1 cellular context compared by ENCODE assay signal in the genomic region with DNA sequence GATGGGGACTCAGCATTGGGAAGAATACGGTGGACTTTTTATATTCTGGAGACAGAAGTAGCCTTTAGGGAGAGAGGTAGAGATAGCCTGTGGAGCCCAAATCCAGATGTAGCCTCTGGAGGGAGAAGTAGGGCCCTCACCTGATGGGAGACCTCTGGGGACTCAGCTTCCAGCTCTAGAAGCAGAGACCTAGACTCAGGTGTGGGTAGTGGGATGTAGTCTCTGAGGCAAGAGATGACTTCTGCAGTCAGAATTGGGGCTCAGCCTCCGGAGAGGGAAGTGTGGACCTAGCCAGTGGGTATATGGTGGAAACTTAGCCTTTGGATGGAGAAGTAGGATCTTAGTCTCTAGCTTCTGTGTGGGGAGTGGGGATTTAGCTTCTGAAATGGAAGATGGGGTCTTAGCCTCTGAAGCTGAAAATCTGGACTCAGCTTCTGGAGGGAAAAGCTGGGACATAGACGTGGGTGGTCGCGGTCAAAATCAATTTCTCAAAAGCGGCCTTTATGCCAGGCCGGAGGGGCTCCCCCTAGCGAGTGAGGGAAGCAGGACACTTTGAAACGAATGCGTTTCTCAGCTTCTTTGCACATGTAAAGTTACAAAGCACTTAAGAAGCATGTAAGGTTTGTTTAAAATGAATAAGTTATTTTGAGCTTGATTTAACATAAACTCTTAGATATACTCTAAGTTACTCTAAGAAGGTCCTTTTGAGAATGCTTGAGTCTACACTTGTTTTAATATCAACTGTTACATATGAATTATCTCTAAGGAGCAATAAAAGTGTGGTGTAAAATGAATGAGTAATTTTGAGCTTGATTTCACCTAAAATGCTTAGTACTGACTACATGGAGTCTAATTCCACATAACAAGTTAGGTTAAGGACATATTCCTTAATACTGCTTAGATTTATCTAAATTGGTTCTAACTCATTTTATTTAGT.
TF ChIP-seq lines count a peak whose summit lies in the region.

No MANE protein-coding gene starts in this region.

TF ChIP-seq in endothelial cell of umbilical vein, 7 proteins besides CTCF, POLR2A, EP300 and RAD21:
- TF ChIP-seq, protein P1, sequence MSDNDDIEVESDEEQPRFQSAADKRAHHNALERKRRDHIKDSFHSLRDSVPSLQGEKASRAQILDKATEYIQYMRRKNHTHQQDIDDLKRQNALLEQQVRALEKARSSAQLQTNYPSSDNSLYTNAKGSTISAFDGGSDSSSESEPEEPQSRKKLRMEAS (IDR thresholded peaks at IDR 0.05; ENCODE audit: insufficient read depth, insufficient read length): no peak
- TF ChIP-seq FOS (IDR thresholded peaks at IDR 0.05; ENCODE audit: borderline replicate concordance, insufficient read depth, low read length): no peak
- TF ChIP-seq JUN (IDR thresholded peaks at IDR 0.05; ENCODE audit: borderline replicate concordance, insufficient read depth, insufficient read length, low read depth): no peak
- no peak for TF ChIP-seq MYC (IDR thresholded peaks at IDR 0.05; ENCODE audit: low read depth, low read length)
- TF ChIP-seq POLR2AphosphoS5 (IDR thresholded peaks at IDR 0.05; ENCODE audit: insufficient read depth, low read depth, low read length): no peak
- TF ChIP-seq EZH2 (IDR thresholded peaks at IDR 0.05; ENCODE audit: borderline replicate concordance, low read depth, low read length, severe bottlenecking): no peak
- TF ChIP-seq GATA2 (IDR thresholded peaks at IDR 0.05; ENCODE audit: insufficient read depth, insufficient read length, low read depth, low read length): no peak
